ENCODE assay signal across 8 cellular contexts in genomic region chr1:211469938-211470529, GRCh38. TPM values are rescaled to one million over a fixed set of nuclear protein-coding genes. Genes with fewer than 3 reads are reported as not detected.
DNase-seq lines count a peak whose midpoint lies in the region; ATAC-seq and TF ChIP-seq lines count a peak whose summit lies in the region.

No MANE protein-coding gene starts in this region.

- H3K4me3 ChIP-seq in KMS-11 (IDR thresholded peaks at IDR 0.05; ENCODE audit: insufficient read depth, low read depth, low read length) (no peak overlapping the region), right cardiac atrium (ENCODE audit: low read length) (no peak overlapping the region)

- DNase-seq in Daoy (ENCODE audit: low read depth) = peak; percentile 79
- peak; percentile 81 for DNase-seq in RPMI8226
- DNase-seq in amniotic stem cell (lab: John Stamatoyannopoulos, UW) = peak; percentile 24
- DNase-seq in right cardiac atrium = peak; percentile 76 to 93 (median 90)
- DNase-seq in renal cortical epithelial cell (ENCODE audit: low read depth) = peak; percentile 66

- no peaks in the 10 kb centered on the region for H3K27me3 ChIP-seq in KMS-11 (ENCODE audit: insufficient read depth, low read depth)
- H3K27me3 ChIP-seq in right cardiac atrium (ENCODE audit: control insufficient read depth, insufficient read depth) = no peaks in the 10 kb centered on the region

- H3K4me1 ChIP-seq in KMS-11 (ENCODE audit: low read depth, poor library complexity, severe bottlenecking) = peaks cover 7% of the 10 kb centered on the region
- peaks cover 2% of the 10 kb centered on the region for H3K4me1 ChIP-seq in right cardiac atrium (ENCODE audit: control insufficient read depth, insufficient read depth, low read length)

- H3K27ac ChIP-seq in KMS-11 (no peak overlapping the region), right cardiac atrium (ENCODE audit: low read length) (no peak overlapping the region)

- ATAC-seq in right cardiac atrium (peak; percentile 89 to 91), GM21528 (IDR thresholded peaks at IDR 0.05; ENCODE audit: low FRiP score, unreplicated experiment) (no peak), GM18868 (IDR thresholded peaks at IDR 0.05; ENCODE audit: unreplicated experiment) (no peak)

- H3K9me3 ChIP-seq in right cardiac atrium (ENCODE audit: control insufficient read depth, low read length) = no peaks in the 10 kb centered on the region

- peak overlapping the region; percentile 4; the same call in 1 of the 2 replicates for H3K4me2 ChIP-seq in KMS-11

- TF ChIP-seq CTCF in KMS-11 (conservative IDR thresholded peaks at IDR 0.05; ENCODE audit: low read depth, low read length) = peak; percentile 96

- intact Hi-C loops in right cardiac atrium (cut with DNase I) = loop anchor here in 1 of 4 donors (2.0 to 10.0 kb wide), 2 partner anchors 45 to 145 kb away; partner anchors contain the start of gene TRAF5

- no peak overlapping the region for H3K9ac ChIP-seq in KMS-11

- H4K20me1 ChIP-seq in KMS-11 (ENCODE audit: insufficient read depth) = no peaks in the 10 kb centered on the region

- peak overlapping the region; percentile 53 for H2AFZ ChIP-seq in KMS-11 (ENCODE audit: low read depth)

- WGBS in right cardiac atrium = 11% methylated on average over 13 of the region's 13 CpGs

- H3K36me3 ChIP-seq in KMS-11 (ENCODE audit: insufficient read depth) = no peaks in the 10 kb centered on the region

- no peaks in the 10 kb centered on the region for H3K79me2 ChIP-seq in KMS-11 (ENCODE audit: insufficient read depth, low read depth)

RNA-seq across cellular contexts. Expression of gene RD3, which starts 21.9 kb away (rescaled TPM):
- not detected in 2 replicates for total RNA-seq in Daoy (2014; rRNA removed; shearing (Covaris generic))
- total RNA-seq in right cardiac atrium (under 1 TPM in 1 of 4 donors, not detected in 3; 0.09 TPM), renal cortical epithelial cell (not detected in 2 replicates)
- polyA plus RNA-seq in right cardiac atrium = 0.05 TPM

Comparison
In these comparisons a context has a peak if more than half of its experiments do, and no peak if none do; other contexts are left out.
1. DNase-seq: peak in every context shown above with its lines; median percentile 90 in right cardiac atrium; 81 in RPMI8226; 79 in Daoy; 66 in renal cortical epithelial cell; 24 in amniotic stem cell.
2. ATAC-seq: peak in right cardiac atrium (2 of 2); none in GM21528 (single experiment) and GM18868 (single experiment).